Comparison of ENCODE assay signal across 8 cellular contexts in genomic region chr11:103091810-103092524, GRCh38. TPM values are rescaled to one million over a fixed set of nuclear protein-coding genes. Genes with fewer than 3 reads are reported as not detected.
DNase-seq lines count a peak whose midpoint lies in the region; ATAC-seq and TF ChIP-seq lines count a peak whose summit lies in the region.

Gene DCUN1D5 (minus strand): TSS chr11:103092160. CDS start chr11:103091872, 288 bp downstream.

- DNase-seq in AG08395 (ENCODE audit: low spot score) (peak; percentile 98), NCI-H345 (lab: John Stamatoyannopoulos, UW) (peak; percentile 97), activated B cell treated with CpG ODN at 0.5 μM for 24 hours (peak; percentile 90), caudate nucleus (lab: John Stamatoyannopoulos, UW) (peak; percentile 59 to 98 (median 92)), immature natural killer cell (peak; percentile 91 to 93 (median 92)), smooth muscle cell of the brain vasculature (ENCODE audit: low read depth, low spot score) (peak; percentile 82)

- H3K36me3 Mint-ChIP-seq in activated B cell treated with CpG ODN at 0.5 μM for 24 hours (ENCODE audit: low read depth), result peaks cover 16% of the 10 kb centered on the region
- H3K36me3 Mint-ChIP-seq in immature natural killer cell, result peaks cover 0 to 11% (median 0%) of the 10 kb centered on the region in 3 donors

- H3K27ac Mint-ChIP-seq in activated B cell treated with CpG ODN at 0.5 μM for 24 hours (peak within 1 kb of the TSS; percentile 88), immature natural killer cell (peak within 1 kb of the TSS; percentile 93 to 97 (median 95))

- no peaks in the 10 kb centered on the region for H3K9me3 Mint-ChIP-seq in activated B cell treated with CpG ODN at 0.5 μM for 24 hours
- H3K9me3 Mint-ChIP-seq in immature natural killer cell, result peaks cover 0 to 2% (median 0%) of the 10 kb centered on the region in 6 donors

- ATAC-seq in HG03196 (IDR thresholded peaks at IDR 0.05; ENCODE audit: unreplicated experiment), result peak; percentile 100
- peak; percentile 99 for ATAC-seq in activated B cell treated with CpG ODN at 0.5 μM for 24 hours (ENCODE audit: low read depth)

- intact Hi-C loops in activated B cell treated with CpG ODN at 0.5 μM for 24 hours (cut with micrococcal nuclease), result loop anchor here (1.0 to 5.0 kb wide), 2 partner anchors 17 to 1175 kb away; partner anchors contain the start of genes ANGPTL5, CEP126 and DYNC2H1

- in situ Hi-C loops in GM18951 (cut with MboI; ENCODE audit: low sequenced_read_pairs, unreplicated experiment), result no loop called here

- H3K4me3 Mint-ChIP-seq in activated B cell treated with CpG ODN at 0.5 μM for 24 hours (peak within 1 kb of the TSS; percentile 93), immature natural killer cell (peak within 1 kb of the TSS; percentile 91 to 96 (median 95))

- TF ChIP-seq CTCF in activated B cell treated with CpG ODN at 0.5 μM for 24 hours (IDR thresholded peaks at IDR 0.05), result no peak

- peak within 1 kb of the TSS; percentile 74 for H3K27ac ChIP-seq in caudate nucleus (ENCODE audit: low read depth, low read length)

- POLR2A ChIA-PET in activated B cell treated with CpG ODN at 0.5 μM for 24 hours (lab: Charles Lee), result interaction anchor here (0.9 to 2.6 kb wide), 3 partner anchors 8 to 22 kb away, joined by 3 to 47 read pairs (median 3); partner anchors contain the start of gene DYNC2H1

- peak; percentile 93 for TF ChIP-seq POLR2A in GM18951 (IDR thresholded peaks at IDR 0.05; ENCODE audit: extremely low read depth, insufficient read depth, insufficient read length)

- peaks cover 23% of the 10 kb centered on the region for H3K27me3 Mint-ChIP-seq in activated B cell treated with CpG ODN at 0.5 μM for 24 hours
- H3K27me3 Mint-ChIP-seq in immature natural killer cell (ENCODE audit: low read depth in 3 of 3), result peaks cover 4 to 24% (median 18%) of the 10 kb centered on the region in 3 donors

- H3K4me1 Mint-ChIP-seq in activated B cell treated with CpG ODN at 0.5 μM for 24 hours (peaks cover 26% of the 10 kb centered on the region), immature natural killer cell (peaks cover 25 to 44% of the 10 kb centered on the region in 2 donors)

- CTCF ChIA-PET in activated B cell treated with CpG ODN at 0.5 μM for 24 hours (lab: Charles Lee), result interaction anchor here (0.6 to 2.3 kb wide), 2 partner anchors 17 to 67 kb away, joined by 3 to 16 read pairs; partner anchors contain the start of gene DYNC2H1

RNA-seq across cellular contexts. Expression of gene DCUN1D5, which starts in this region (rescaled TPM):
- 20.9 and 21.4 TPM in 2 replicates for total RNA-seq in activated B cell treated with CpG ODN at 0.5 μM for 24 hours
- polyA plus RNA-seq in immature natural killer cell, result 10 to 100 TPM; 26.1 to 34.4 (median 26.9) TPM

Comparison
In these comparisons a context has a peak if more than half of its experiments do, and no peak if none do; other contexts are left out.
1. Peak in every context shown above with its lines: DNase-seq, ATAC-seq and H3K27ac ChIP-seq.